17 cellular contexts compared by ENCODE assay signal in the genomic region with DNA sequence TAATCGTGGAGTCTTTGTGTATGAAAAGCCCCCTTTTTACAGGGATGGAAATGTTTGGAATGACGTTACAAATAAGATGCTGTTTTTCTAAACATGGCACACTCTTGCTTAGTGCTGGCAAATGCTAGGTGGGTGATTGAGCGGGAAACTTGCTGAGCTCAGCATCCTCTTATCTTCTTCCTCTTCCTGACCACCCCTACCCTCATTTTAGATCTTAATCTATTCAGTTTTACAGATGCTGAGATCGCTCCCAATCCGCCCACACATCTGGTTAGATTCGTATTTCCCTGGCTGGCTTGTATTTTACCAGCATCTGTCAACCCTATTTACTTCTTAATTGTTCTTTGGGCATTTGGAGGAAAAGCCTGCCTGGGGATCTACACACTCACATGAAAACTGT.
"Had no signal": no experiment of that assay in that cellular context is flagged by ENCODE, and none has a peak within 500 bp of the region (broad histone marks: within the 10 kb centered on the region; RNA-seq: fewer than 3 reads in every experiment).

No MANE protein-coding gene starts in this region.

- FAIRE-seq: endothelial cell of umbilical vein, islet of Langerhans had no signal

- H3K4me1 ChIP-seq: lower lobe of right lung, spleen, tibial nerve, vagina had no signal

- H3K27ac ChIP-seq: lower lobe of right lung, spleen, tibial nerve, vagina, VCaP had no signal

- H3K36me3 ChIP-seq: lower lobe of right lung, spleen, tibial nerve, vagina had no signal

- H3K9me3 ChIP-seq: lower lobe of right lung, spleen, tibial nerve, vagina had no signal

- H3K27me3 ChIP-seq: spleen, tibial nerve, vagina had no signal

- H3K4me3 ChIP-seq: lower lobe of right lung, spleen, tibial nerve, vagina had no signal

- ATAC-seq: left colon, lower lobe of right lung had no signal

- DNase-seq: activated CD4-positive, alpha-beta T cell treated with anti-CD3 and anti-CD28 coated beads, Interleukin-2, amount 50 U/mL, for 1 hour; activated CD4-positive, CD25-positive, alpha-beta regulatory T cell treated with anti-CD3 and anti-CD28 coated beads, Interleukin-2, amount 50 U/mL, for 72 hours; activated gamma-delta T cell treated with Interleukin-2 at 50 U/mL for 16 hours; amniotic stem cell; effector CD8-positive, alpha-beta T cell; left colon; lower lobe of right lung; nucleus accumbens; posterior cingulate gyrus; spleen; stimulated activated naive B cell treated with anti-CD40 and anti-IgM and Interleukin-4, amounts not matched to agents 10 μg/mL and 1 μg/mL and 100 μg/mL, for 72 hours; substantia nigra had no signal
